1 cellular context compared by ENCODE assay signal in genomic region chr22:36065775-36066544, GRCh38.
TF ChIP-seq lines count a peak whose summit lies in the region.

No MANE protein-coding gene starts in this region.

TF ChIP-seq in SK-N-SH treated with all-trans-retinoic acid at 6 μM for 48 hours, 23 proteins besides CTCF, POLR2A, EP300 and RAD21 (continued from another document):
- TF ChIP-seq POU6F1 (CRISPR knock-in tag; IDR thresholded peaks at IDR 0.05; ENCODE audit: borderline replicate concordance, low read depth) = no peak
TF ChIP-seq in SK-N-SH treated with all-trans-retinoic acid at 6 μM for 48 hours: peak in this region for 2.
